2 cellular contexts compared by ENCODE assay signal in the genomic region with DNA sequence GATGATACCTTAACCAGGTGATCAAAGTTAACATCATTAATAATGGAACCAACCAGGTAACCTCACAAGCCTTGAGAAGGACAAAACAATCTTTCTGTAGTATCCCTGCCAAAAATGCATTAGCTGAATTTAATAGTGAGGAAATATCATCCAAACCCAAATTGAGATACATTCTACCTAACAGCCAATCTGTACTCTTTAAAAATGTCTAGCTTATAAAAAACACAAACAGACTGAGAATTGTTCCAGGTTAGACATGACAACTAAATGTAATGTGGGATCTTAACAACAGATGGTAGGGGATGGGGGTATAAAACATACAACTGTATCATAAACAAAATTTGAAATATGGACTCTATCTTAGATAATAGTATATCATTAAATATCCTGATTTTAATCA.
TF ChIP-seq lines count a peak whose summit lies in the region.

No MANE protein-coding gene starts in this region.

TF ChIP-seq in HCT116, 20 proteins besides CTCF, POLR2A, EP300 and RAD21 (continued from another document):
- TF ChIP-seq, protein P1, sequence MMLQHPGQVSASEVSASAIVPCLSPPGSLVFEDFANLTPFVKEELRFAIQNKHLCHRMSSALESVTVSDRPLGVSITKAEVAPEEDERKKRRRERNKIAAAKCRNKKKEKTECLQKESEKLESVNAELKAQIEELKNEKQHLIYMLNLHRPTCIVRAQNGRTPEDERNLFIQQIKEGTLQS (IDR thresholded peaks at IDR 0.05), result no peak
- TF ChIP-seq, protein P2, sequence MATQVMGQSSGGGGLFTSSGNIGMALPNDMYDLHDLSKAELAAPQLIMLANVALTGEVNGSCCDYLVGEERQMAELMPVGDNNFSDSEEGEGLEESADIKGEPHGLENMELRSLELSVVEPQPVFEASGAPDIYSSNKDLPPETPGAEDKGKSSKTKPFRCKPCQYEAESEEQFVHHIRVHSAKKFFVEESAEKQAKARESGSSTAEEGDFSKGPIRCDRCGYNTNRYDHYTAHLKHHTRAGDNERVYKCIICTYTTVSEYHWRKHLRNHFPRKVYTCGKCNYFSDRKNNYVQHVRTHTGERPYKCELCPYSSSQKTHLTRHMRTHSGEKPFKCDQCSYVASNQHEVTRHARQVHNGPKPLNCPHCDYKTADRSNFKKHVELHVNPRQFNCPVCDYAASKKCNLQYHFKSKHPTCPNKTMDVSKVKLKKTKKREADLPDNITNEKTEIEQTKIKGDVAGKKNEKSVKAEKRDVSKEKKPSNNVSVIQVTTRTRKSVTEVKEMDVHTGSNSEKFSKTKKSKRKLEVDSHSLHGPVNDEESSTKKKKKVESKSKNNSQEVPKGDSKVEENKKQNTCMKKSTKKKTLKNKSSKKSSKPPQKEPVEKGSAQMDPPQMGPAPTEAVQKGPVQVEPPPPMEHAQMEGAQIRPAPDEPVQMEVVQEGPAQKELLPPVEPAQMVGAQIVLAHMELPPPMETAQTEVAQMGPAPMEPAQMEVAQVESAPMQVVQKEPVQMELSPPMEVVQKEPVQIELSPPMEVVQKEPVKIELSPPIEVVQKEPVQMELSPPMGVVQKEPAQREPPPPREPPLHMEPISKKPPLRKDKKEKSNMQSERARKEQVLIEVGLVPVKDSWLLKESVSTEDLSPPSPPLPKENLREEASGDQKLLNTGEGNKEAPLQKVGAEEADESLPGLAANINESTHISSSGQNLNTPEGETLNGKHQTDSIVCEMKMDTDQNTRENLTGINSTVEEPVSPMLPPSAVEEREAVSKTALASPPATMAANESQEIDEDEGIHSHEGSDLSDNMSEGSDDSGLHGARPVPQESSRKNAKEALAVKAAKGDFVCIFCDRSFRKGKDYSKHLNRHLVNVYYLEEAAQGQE (IDR thresholded peaks at IDR 0.05; ENCODE audit: low read depth), result no peak

TF ChIP-seq in WTC11, 78 proteins besides CTCF, POLR2A, EP300 and RAD21 (continued from another document):
- TF ChIP-seq, protein P3, sequence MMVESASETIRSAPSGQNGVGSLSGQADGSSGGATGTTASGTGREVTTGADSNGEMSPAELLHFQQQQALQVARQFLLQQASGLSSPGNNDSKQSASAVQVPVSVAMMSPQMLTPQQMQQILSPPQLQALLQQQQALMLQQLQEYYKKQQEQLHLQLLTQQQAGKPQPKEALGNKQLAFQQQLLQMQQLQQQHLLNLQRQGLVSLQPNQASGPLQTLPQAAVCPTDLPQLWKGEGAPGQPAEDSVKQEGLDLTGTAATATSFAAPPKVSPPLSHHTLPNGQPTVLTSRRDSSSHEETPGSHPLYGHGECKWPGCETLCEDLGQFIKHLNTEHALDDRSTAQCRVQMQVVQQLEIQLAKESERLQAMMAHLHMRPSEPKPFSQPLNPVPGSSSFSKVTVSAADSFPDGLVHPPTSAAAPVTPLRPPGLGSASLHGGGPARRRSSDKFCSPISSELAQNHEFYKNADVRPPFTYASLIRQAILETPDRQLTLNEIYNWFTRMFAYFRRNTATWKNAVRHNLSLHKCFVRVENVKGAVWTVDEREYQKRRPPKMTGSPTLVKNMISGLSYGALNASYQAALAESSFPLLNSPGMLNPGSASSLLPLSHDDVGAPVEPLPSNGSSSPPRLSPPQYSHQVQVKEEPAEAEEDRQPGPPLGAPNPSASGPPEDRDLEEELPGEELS (CRISPR knock-in tag; IDR thresholded peaks at IDR 0.05), result no peak
TF ChIP-seq in WTC11: peak in this region for 0.
